21 cellular contexts compared by ENCODE assay signal in genomic region chr13:99803141-99803540, GRCh38.
DNase-seq lines count a peak whose midpoint lies in the region; ATAC-seq, FAIRE-seq and TF ChIP-seq lines count a peak whose summit lies in the region.
"Had no signal": no experiment of that assay in that cellular context is flagged by ENCODE, and none has a peak within 500 bp of the region (broad histone marks: within the 10 kb centered on the region; RNA-seq: fewer than 3 reads in every experiment).

No MANE protein-coding gene starts in this region.

- H3K4me1 ChIP-seq in H1 (replicated peaks in 1 of 4; ENCODE audit: control insufficient read depth in 3 of 4, insufficient read depth in 4 of 4, low read length in 3 of 4) (peaks cover 0 to 26% (median 25%) of the 10 kb centered on the region in 4 experiments; a peak in 6 of 7 replicates), neural progenitor cell (peaks cover 61% of the 10 kb centered on the region)
- H3K4me1 ChIP-seq: A549; BLaER1 treated with 17β-estradiol and CSF1 and Interleukin-3, amounts not matched to agents 10 nM and 100 nM; Caco-2 had no signal

- peaks cover 15% of the 10 kb centered on the region for H3K36me3 Mint-ChIP-seq in neural progenitor cell

- TF ChIP-seq RAD21 in H1 (IDR thresholded peaks at IDR 0.05 in 1 of 2, conservative IDR thresholded peaks at IDR 0.05 in 1 of 2; ENCODE audit: low read depth in 2 of 2, low read length in 2 of 2): no peak

- H3K23me2 ChIP-seq in H1 (ENCODE audit: low read depth, low read length): no peaks in the 10 kb centered on the region; the same call in 1 of the 2 replicates

- WGBS in H1 (ENCODE audit: extremely low coverage in 1 of 2, insufficient coverage in 1 of 2, insufficient read length in 1 of 2, insufficient replicate concordance in 2 of 2, low coverage in 1 of 2, low lambda C conversion rate in 2 of 2, missing lambda C conversion rate in 1 of 2), 2 experiments: 90% methylated on average over 3 of the region's 3 CpGs; no CpG with 5 or more reads in 1 of the 2 experiments

- H3K36me3 ChIP-seq in H1 (ENCODE audit: control insufficient read depth in 2 of 4, insufficient read depth in 4 of 4, low read length in 3 of 4) (no peaks in the 10 kb centered on the region), neural progenitor cell (no peaks in the 10 kb centered on the region)
- H3K36me3 ChIP-seq: BLaER1 treated with 17β-estradiol and CSF1 and Interleukin-3, amounts not matched to agents 10 nM and 100 nM had no signal

- DNase-seq in Ammon's horn (ENCODE audit: low spot score) (peak; percentile 84), H1 (ENCODE audit: low read depth in 1 of 2, low spot score in 2 of 2) (peak in 1 of 2 experiments; percentile 28), inferior parietal cortex (ENCODE audit: extremely low spot score) (peak; percentile 34), neural progenitor cell (ENCODE audit: low spot score) (no peak), D341Med (ENCODE audit: low spot score) (no peak), iPS-NIHi7 (ENCODE audit: extremely low spot score) (no peak), retina (no peak)
- DNase-seq: Caco-2; CD4-positive, CD25-positive, alpha-beta regulatory T cell; CD8-positive, alpha-beta memory T cell; DMS153; DMS79; GDM1; GOT3; HCEC 1CT had no signal

- H3K9ac ChIP-seq in H1 (replicated peaks in 1 of 4; ENCODE audit: extremely low read depth in 1 of 4, low read depth in 3 of 4, low read length in 3 of 4) (no peak overlapping the region), neural progenitor cell (no peak overlapping the region)
- H3K9ac ChIP-seq: BLaER1 treated with 17β-estradiol and CSF1 and Interleukin-3, amounts not matched to agents 10 nM and 100 nM had no signal

- H2AFZ ChIP-seq in H1 (ENCODE audit: low read length) (no peak overlapping the region), neural progenitor cell (replicated peaks) (no peak overlapping the region)

- H3F3A ChIP-seq in neural progenitor cell (ENCODE audit: low read depth): peaks cover 39% of the 10 kb centered on the region

- H3K27ac Mint-ChIP-seq in neural progenitor cell: no peak overlapping the region
- H3K27ac Mint-ChIP-seq: B cell had no signal

- no peak overlapping the region for H4K8ac ChIP-seq in H1 (ENCODE audit: extremely low read depth, insufficient read depth, low read length)

- H3K4me3 ChIP-seq in H1 (ENCODE audit: extremely low read depth in 1 of 4, insufficient read depth in 2 of 4, low read depth in 3 of 4, low read length in 4 of 4) (no peak overlapping the region), neural progenitor cell (no peak overlapping the region)
- H3K4me3 ChIP-seq: A549; BLaER1 treated with 17β-estradiol and CSF1 and Interleukin-3, amounts not matched to agents 10 nM and 100 nM had no signal

- no peaks in the 10 kb centered on the region for H4K20me1 ChIP-seq in H1 (replicated peaks in 1 of 2; ENCODE audit: control insufficient read depth in 1 of 2, insufficient read depth in 2 of 2, low read length in 2 of 2)
- no peaks in the 10 kb centered on the region for H4K20me1 ChIP-seq in neural progenitor cell (ENCODE audit: low read depth)
- H4K20me1 ChIP-seq: BLaER1 treated with 17β-estradiol and CSF1 and Interleukin-3, amounts not matched to agents 10 nM and 100 nM had no signal

- H2BK120ac ChIP-seq in H1 (replicated peaks; ENCODE audit: low read depth, low read length): no peak overlapping the region

- CTCF ChIA-PET in H1 (lab: Charles Lee; ENCODE audit: partially characterized antibody): interaction anchor here (1.5 kb wide), 1 partner anchor 37 kb away, joined by 3 read pairs; no protein-coding TSS in a partner anchor

- ATAC-seq in GM18502 (IDR thresholded peaks at IDR 0.05; ENCODE audit: poor library complexity, unreplicated experiment): no peak
- ATAC-seq: A549 had no signal

- H2BK12ac ChIP-seq in H1 (ENCODE audit: low read depth, low read length): no peak overlapping the region

- no peak for FAIRE-seq in H1 (lab: Jason Lieb, UNC)
- FAIRE-seq: A549, GM12892 had no signal

- TF ChIP-seq CTCF in H1 (IDR thresholded peaks at IDR 0.05; ENCODE audit: control extremely low read depth in 1 of 3, insufficient read depth in 1 of 3, low read depth in 1 of 3, low read length in 3 of 3) (no peak), neural progenitor cell (IDR thresholded peaks at IDR 0.05) (no peak)

- no peak overlapping the region for H2BK5ac ChIP-seq in H1 (ENCODE audit: low read depth, low read length)

- no peak overlapping the region for H3K4me3 Mint-ChIP-seq in neural progenitor cell
- H3K4me3 Mint-ChIP-seq: B cell; CD4-positive, CD25-positive, alpha-beta regulatory T cell; CD8-positive, alpha-beta memory T cell had no signal

- peaks cover 76% of the 10 kb centered on the region for H3K4me1 Mint-ChIP-seq in neural progenitor cell
- H3K4me1 Mint-ChIP-seq: B cell; CD8-positive, alpha-beta memory T cell had no signal

- H3K4me2 ChIP-seq in H1 (ENCODE audit: insufficient read depth in 1 of 2, low read depth in 2 of 2, low read length in 2 of 2) (no peak overlapping the region), neural progenitor cell (peak overlapping the region; percentile 41)
- H3K4me2 ChIP-seq: A549; BLaER1 treated with 17β-estradiol and CSF1 and Interleukin-3, amounts not matched to agents 10 nM and 100 nM had no signal

- no peak overlapping the region for H3K14ac ChIP-seq in H1 (ENCODE audit: insufficient read length)

- H3K79me2 ChIP-seq in H1 (ENCODE audit: control insufficient read depth in 1 of 2, insufficient read depth in 2 of 2, low read length in 2 of 2): no peaks in the 10 kb centered on the region
- H3K79me2 ChIP-seq in neural progenitor cell (ENCODE audit: low read depth): no peaks in the 10 kb centered on the region

- H4K5ac ChIP-seq in H1 (ENCODE audit: insufficient read length, low read depth, low read length): no peak overlapping the region

- no peak for TF ChIP-seq POLR2A in H1 (IDR thresholded peaks at IDR 0.05; ENCODE audit: control extremely low read depth in 1 of 2, low read depth in 2 of 2, low read length in 2 of 2)

- POLR2A ChIA-PET in H1 (lab: Charles Lee; ENCODE audit: partially characterized antibody): no interaction called here

- TF ChIP-seq EP300 in H1 (IDR thresholded peaks at IDR 0.05; ENCODE audit: borderline replicate concordance in 1 of 2, low read depth in 2 of 2, low read length in 2 of 2): no peak

- no peaks in the 10 kb centered on the region for H3K9me3 ChIP-seq in H1 (ENCODE audit: insufficient read depth in 2 of 2, low read depth in 1 of 2, low read length in 1 of 2)
- H3K9me3 ChIP-seq in neural progenitor cell (ENCODE audit: low read depth): no peaks in the 10 kb centered on the region
- H3K9me3 ChIP-seq: A549; BLaER1 treated with 17β-estradiol and CSF1 and Interleukin-3, amounts not matched to agents 10 nM and 100 nM; Caco-2 had no signal

- H2AK5ac ChIP-seq in H1 (ENCODE audit: low read depth, low read length): no peak overlapping the region

- no peaks in the 10 kb centered on the region for H3K9me3 Mint-ChIP-seq in neural progenitor cell
- H3K9me3 Mint-ChIP-seq: CD4-positive, CD25-positive, alpha-beta regulatory T cell; CD8-positive, alpha-beta memory T cell had no signal

- peaks cover 2% of the 10 kb centered on the region for H3K27me3 Mint-ChIP-seq in neural progenitor cell (ENCODE audit: insufficient read depth, low read depth)
- H3K27me3 Mint-ChIP-seq: B cell; CD4-positive, CD25-positive, alpha-beta regulatory T cell; CD8-positive, alpha-beta memory T cell had no signal

- H4K91ac ChIP-seq in H1 (replicated peaks; ENCODE audit: insufficient read length, low read length): no peak overlapping the region

- H3K18ac ChIP-seq in H1 (ENCODE audit: extremely low read depth, low read length): no peak overlapping the region

- no peak overlapping the region for H3K23ac ChIP-seq in H1 (ENCODE audit: insufficient read length)

- H2BK20ac ChIP-seq in H1 (ENCODE audit: low read length): peak overlapping the region; percentile 7; the same call in 1 of the 2 replicates

- H3K4ac ChIP-seq in H1 (replicated peaks; ENCODE audit: insufficient read length, low read depth, low read length): no peak overlapping the region

- H3K79me1 ChIP-seq in H1 (ENCODE audit: low read depth, low read length): no peaks in the 10 kb centered on the region

- H2BK15ac ChIP-seq in H1 (ENCODE audit: low read length): no peak overlapping the region

- no peak overlapping the region for H3K56ac ChIP-seq in H1 (replicated peaks; ENCODE audit: insufficient read length, low read depth, low read length)

- H3K27me3 ChIP-seq in H1 (replicated peaks in 1 of 4; ENCODE audit: control insufficient read depth in 3 of 4, extremely low read depth in 1 of 4, insufficient read depth in 3 of 4, low read length in 3 of 4) (no peaks in the 10 kb centered on the region), neural progenitor cell (no peaks in the 10 kb centered on the region)
- H3K27me3 ChIP-seq: BLaER1 treated with 17β-estradiol and CSF1 and Interleukin-3, amounts not matched to agents 10 nM and 100 nM had no signal

- H3K27ac ChIP-seq in H1 (ENCODE audit: low read depth, low read length) (no peak overlapping the region), neural progenitor cell (no peak overlapping the region)
- H3K27ac ChIP-seq: 22Rv1; A549; BLaER1 treated with 17β-estradiol and CSF1 and Interleukin-3, amounts not matched to agents 10 nM and 100 nM had no signal

TF ChIP-seq in H1, 55 proteins besides CTCF, POLR2A, EP300 and RAD21:
- TF ChIP-seq SP4 (IDR thresholded peaks at IDR 0.05; ENCODE audit: low read length) (no peak), ZNF274 (IDR thresholded peaks at IDR 0.05; ENCODE audit: borderline replicate concordance, extremely low read depth, low read length) (no peak)
TF ChIP-seq in H1: peak in this region for 0.

Comparison
In these comparisons a context has a peak if more than half of its experiments do, and no peak if none do; other contexts are left out.
1. DNase-seq: peak in Ammon's horn (single experiment) and inferior parietal cortex (single experiment); none in neural progenitor cell (single experiment), D341Med (single experiment), iPS-NIHi7 (single experiment) and retina (single experiment).